Comparison of ENCODE assay signal across 22 cellular contexts in the genomic region with DNA sequence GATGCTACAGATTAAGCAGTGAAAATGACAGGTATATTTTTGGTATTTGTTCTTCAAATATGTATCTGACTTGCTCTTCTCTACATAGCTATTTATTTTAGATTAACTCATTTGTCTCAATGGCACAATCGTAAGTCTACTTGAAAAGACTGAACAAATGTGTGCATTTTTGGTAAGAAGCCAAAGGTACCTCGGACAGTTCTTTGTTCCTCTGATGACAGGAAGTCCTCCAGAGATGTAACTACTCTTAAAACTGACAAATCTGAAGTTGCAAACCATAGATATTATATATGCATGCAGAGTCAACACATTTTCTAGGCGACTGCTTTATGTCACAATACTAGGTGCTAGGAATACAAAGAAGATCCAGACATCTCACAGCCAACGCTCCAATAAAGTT. TPM values are rescaled to one million over a fixed set of nuclear protein-coding genes. Genes with fewer than 3 reads are reported as not detected.
DNase-seq lines count a peak whose midpoint lies in the region; ATAC-seq and TF ChIP-seq lines count a peak whose summit lies in the region.
"Had no signal": no experiment of that assay in that cellular context is flagged by ENCODE, and none has a peak within 500 bp of the region (broad histone marks: within the 10 kb centered on the region; RNA-seq: fewer than 3 reads in every experiment).

No MANE protein-coding gene starts in this region.

- no peaks in the 10 kb centered on the region for H3K79me2 ChIP-seq in SK-N-SH (ENCODE audit: insufficient read depth)

- no peaks in the 10 kb centered on the region for H3F3A ChIP-seq in SK-N-SH (replicated peaks; ENCODE audit: insufficient read depth)

- H3K27me3 Mint-ChIP-seq in activated naive CD4-positive, alpha-beta T cell treated with anti-CD3 and anti-CD28 coated beads for 36 hours (ENCODE audit: low read depth) = no peaks in the 10 kb centered on the region

- no peaks in the 10 kb centered on the region for H3K9me3 Mint-ChIP-seq in activated naive CD4-positive, alpha-beta T cell treated with anti-CD3 and anti-CD28 coated beads for 36 hours
- H3K9me3 Mint-ChIP-seq: CD8-positive, alpha-beta T cell had no signal

- H3K27me3 ChIP-seq in SK-N-SH (ENCODE audit: insufficient read depth) = no peaks in the 10 kb centered on the region
- H3K27me3 ChIP-seq: SJCRH30 had no signal

- CTCF ChIA-PET in SK-N-SH (lab: Yijun Ruan, JAX) = interaction anchor here (0.9 to 1.5 kb wide), 2 partner anchors 10 to 100 kb away, joined by 3 to 8 read pairs; no protein-coding TSS in a partner anchor
- CTCF ChIA-PET in activated naive CD4-positive, alpha-beta T cell treated with anti-CD3 and anti-CD28 coated beads for 36 hours (lab: Charles Lee) = interaction anchor here (1.7 kb wide), 1 partner anchor 100 kb away, joined by 6 read pairs; no protein-coding TSS in a partner anchor

- POLR2A ChIA-PET in SK-N-SH (lab: Yijun Ruan, JAX) = no interaction called here

- no peak overlapping the region for H3K4me3 Mint-ChIP-seq in activated naive CD4-positive, alpha-beta T cell treated with anti-CD3 and anti-CD28 coated beads for 36 hours
- H3K4me3 Mint-ChIP-seq: CD8-positive, alpha-beta T cell had no signal

- no peak for TF ChIP-seq EP300 in SK-N-SH (IDR thresholded peaks at IDR 0.05; ENCODE audit: borderline replicate concordance in 1 of 2, low read depth in 1 of 2, low read length in 1 of 2)
- TF ChIP-seq EP300 in Ishikawa (IDR thresholded peaks at IDR 0.05; ENCODE audit: borderline replicate concordance) = no peak

- peaks cover 6% of the 10 kb centered on the region for H3K4me1 Mint-ChIP-seq in activated naive CD4-positive, alpha-beta T cell treated with anti-CD3 and anti-CD28 coated beads for 36 hours (ENCODE audit: low read depth)

- no peaks in the 10 kb centered on the region for H4K20me1 ChIP-seq in SK-N-SH (ENCODE audit: insufficient read depth)

- ATAC-seq in SK-N-SH treated with all-trans-retinoic acid at 6 μM for 48 hours = no peak
- no peak for ATAC-seq in HG03460 (IDR thresholded peaks at IDR 0.05; ENCODE audit: unreplicated experiment)
- ATAC-seq: CD8-positive, alpha-beta T cell; HepG2; PC-3; Right ventricle myocardium inferior had no signal

- no peak for DNase-seq in SK-N-SH
- DNase-seq in fibroblast of peridontal ligament (ENCODE audit: extremely low read depth) = peak; percentile 5
- DNase-seq in NCI-H2196 (lab: John Stamatoyannopoulos, UW; ENCODE audit: unreplicated experiment) = no peak
- DNase-seq in activated naive CD4-positive, alpha-beta T cell treated with anti-CD3 and anti-CD28 coated beads for 36 hours = no peak
- DNase-seq: C1 segment of cervical spinal cord; Caco-2; CD8-positive, alpha-beta T cell; DMS79 treated with DMSO at 0.1 percent for 48 hours; GF-D8; GOT3; KBM-7; NCI-H2029; NCI-H2227 treated with DMSO at 0.1 percent for 48 hours; NCI-H510A treated with DMSO at 0.1 percent for 48 hours; PC-3; SJCRH30; T-helper 1 cell had no signal

- H3K9ac ChIP-seq in SK-N-SH = no peak overlapping the region

- intact Hi-C loops in activated naive CD4-positive, alpha-beta T cell treated with anti-CD3 and anti-CD28 coated beads for 36 hours (cut with micrococcal nuclease) = no loop called here

- H3K9me2 ChIP-seq in SK-N-SH = no peaks in the 10 kb centered on the region

- no peak for TF ChIP-seq CTCF in SK-N-SH (IDR thresholded peaks at IDR 0.05)

- H3K36me3 Mint-ChIP-seq in activated naive CD4-positive, alpha-beta T cell treated with anti-CD3 and anti-CD28 coated beads for 36 hours (ENCODE audit: low read depth) = peaks cover 24% of the 10 kb centered on the region

- no peak overlapping the region for H3K27ac ChIP-seq in SK-N-SH (ENCODE audit: low read depth in 2 of 2, low read length in 1 of 2)
- H3K27ac ChIP-seq: SJCRH30 had no signal

- peaks cover 83 to 85% of the 10 kb centered on the region in 2 experiments for H3K36me3 ChIP-seq in SK-N-SH (replicated peaks in 1 of 2; ENCODE audit: control insufficient read depth in 1 of 2, insufficient read depth in 2 of 2, low read length in 1 of 2)

- WGBS in SK-N-SH (ENCODE audit: low lambda C conversion rate) = 94% methylated on average over 4 of the region's 4 CpGs

- no peak overlapping the region for H3K27ac Mint-ChIP-seq in activated naive CD4-positive, alpha-beta T cell treated with anti-CD3 and anti-CD28 coated beads for 36 hours
- H3K27ac Mint-ChIP-seq: CD8-positive, alpha-beta T cell had no signal

- no peak overlapping the region for H3K4me2 ChIP-seq in SK-N-SH

- H3K4me3 ChIP-seq in SK-N-SH (ENCODE audit: low read depth in 2 of 2, low read length in 1 of 2) = no peak overlapping the region
- H3K4me3 ChIP-seq: SJCRH30 had no signal

- no peaks in the 10 kb centered on the region for H3K9me3 ChIP-seq in SK-N-SH
- H3K9me3 ChIP-seq: Caco-2, SJCRH30 had no signal

- H2AFZ ChIP-seq in SK-N-SH (ENCODE audit: low read depth) = no peak overlapping the region

- H3K4me1 ChIP-seq in SK-N-SH (ENCODE audit: control insufficient read depth in 1 of 2, insufficient read depth in 2 of 2, low read depth in 1 of 2, low read length in 1 of 2) = no peaks in the 10 kb centered on the region; a peak in 1 of 4 replicates
- H3K4me1 ChIP-seq: Caco-2, SJCRH30 had no signal

- no peak for TF ChIP-seq RAD21 in SK-N-SH (IDR thresholded peaks at IDR 0.05; ENCODE audit: low read length)
- TF ChIP-seq RAD21 in Ishikawa (IDR thresholded peaks at IDR 0.05; ENCODE audit: low read depth) = no peak

TF ChIP-seq in SK-N-SH treated with all-trans-retinoic acid at 6 μM for 48 hours, 23 proteins besides CTCF, POLR2A, EP300 and RAD21 (continues in another document):
- TF ChIP-seq PATZ1 (CRISPR knock-in tag; IDR thresholded peaks at IDR 0.05; ENCODE audit: borderline replicate concordance) = no peak

TF ChIP-seq in Ishikawa, 13 proteins besides CTCF, POLR2A, EP300 and RAD21:
- TF ChIP-seq, protein P1, sequence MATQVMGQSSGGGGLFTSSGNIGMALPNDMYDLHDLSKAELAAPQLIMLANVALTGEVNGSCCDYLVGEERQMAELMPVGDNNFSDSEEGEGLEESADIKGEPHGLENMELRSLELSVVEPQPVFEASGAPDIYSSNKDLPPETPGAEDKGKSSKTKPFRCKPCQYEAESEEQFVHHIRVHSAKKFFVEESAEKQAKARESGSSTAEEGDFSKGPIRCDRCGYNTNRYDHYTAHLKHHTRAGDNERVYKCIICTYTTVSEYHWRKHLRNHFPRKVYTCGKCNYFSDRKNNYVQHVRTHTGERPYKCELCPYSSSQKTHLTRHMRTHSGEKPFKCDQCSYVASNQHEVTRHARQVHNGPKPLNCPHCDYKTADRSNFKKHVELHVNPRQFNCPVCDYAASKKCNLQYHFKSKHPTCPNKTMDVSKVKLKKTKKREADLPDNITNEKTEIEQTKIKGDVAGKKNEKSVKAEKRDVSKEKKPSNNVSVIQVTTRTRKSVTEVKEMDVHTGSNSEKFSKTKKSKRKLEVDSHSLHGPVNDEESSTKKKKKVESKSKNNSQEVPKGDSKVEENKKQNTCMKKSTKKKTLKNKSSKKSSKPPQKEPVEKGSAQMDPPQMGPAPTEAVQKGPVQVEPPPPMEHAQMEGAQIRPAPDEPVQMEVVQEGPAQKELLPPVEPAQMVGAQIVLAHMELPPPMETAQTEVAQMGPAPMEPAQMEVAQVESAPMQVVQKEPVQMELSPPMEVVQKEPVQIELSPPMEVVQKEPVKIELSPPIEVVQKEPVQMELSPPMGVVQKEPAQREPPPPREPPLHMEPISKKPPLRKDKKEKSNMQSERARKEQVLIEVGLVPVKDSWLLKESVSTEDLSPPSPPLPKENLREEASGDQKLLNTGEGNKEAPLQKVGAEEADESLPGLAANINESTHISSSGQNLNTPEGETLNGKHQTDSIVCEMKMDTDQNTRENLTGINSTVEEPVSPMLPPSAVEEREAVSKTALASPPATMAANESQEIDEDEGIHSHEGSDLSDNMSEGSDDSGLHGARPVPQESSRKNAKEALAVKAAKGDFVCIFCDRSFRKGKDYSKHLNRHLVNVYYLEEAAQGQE (IDR thresholded peaks at IDR 0.05; ENCODE audit: low read depth) = peak; percentile 71
- no peak for TF ChIP-seq CREB1 (IDR thresholded peaks at IDR 0.05; ENCODE audit: low read depth)

RNA-seq across cellular contexts. Expression of gene NDUFAF7, which starts 36.7 kb away (rescaled TPM):
- polyA plus RNA-seq in SK-N-SH (2012; rRNA removed) = 24.8 and 36.1 TPM in 2 replicates
- polyA plus RNA-seq in SK-N-SH (2012; cell fraction: cytosol; rRNA removed) = 21.0 and 21.2 TPM in 2 replicates
- 64.2 and 111 TPM in 2 replicates for polyA plus RNA-seq in SK-N-SH (2012; cell fraction: nucleus; rRNA removed)
- total RNA-seq in activated naive CD4-positive, alpha-beta T cell treated with anti-CD3 and anti-CD28 coated beads for 36 hours = 10 to 100 TPM; 17.5 to 18.2 TPM

RNA-seq across cellular contexts. Expression of gene CEBPZ, which starts 36.7 kb away (rescaled TPM):
- polyA plus RNA-seq in SK-N-SH (2012; rRNA removed) = 9.7 and 11.6 TPM in 2 replicates
- polyA plus RNA-seq in SK-N-SH (2012; cell fraction: cytosol; rRNA removed) = 16.5 and 23.7 TPM in 2 replicates
- 4.8 and 9.8 TPM in 2 replicates for polyA plus RNA-seq in SK-N-SH (2012; cell fraction: nucleus; rRNA removed)
- 10 to 100 TPM; 61.4 to 65.0 TPM for total RNA-seq in activated naive CD4-positive, alpha-beta T cell treated with anti-CD3 and anti-CD28 coated beads for 36 hours

RNA-seq across cellular contexts. Expression of gene PRKD3, which starts 56.5 kb away (rescaled TPM):
- 15.9 and 17.5 TPM in 2 replicates for polyA plus RNA-seq in SK-N-SH (2012; rRNA removed)
- 20.5 and 20.9 TPM in 2 replicates for polyA plus RNA-seq in SK-N-SH (2012; cell fraction: cytosol; rRNA removed)
- 14.8 and 25.9 TPM in 2 replicates for polyA plus RNA-seq in SK-N-SH (2012; cell fraction: nucleus; rRNA removed)
- 10 to 100 TPM; 13.0 TPM for total RNA-seq in activated naive CD4-positive, alpha-beta T cell treated with anti-CD3 and anti-CD28 coated beads for 36 hours
